In the genomic region with DNA sequence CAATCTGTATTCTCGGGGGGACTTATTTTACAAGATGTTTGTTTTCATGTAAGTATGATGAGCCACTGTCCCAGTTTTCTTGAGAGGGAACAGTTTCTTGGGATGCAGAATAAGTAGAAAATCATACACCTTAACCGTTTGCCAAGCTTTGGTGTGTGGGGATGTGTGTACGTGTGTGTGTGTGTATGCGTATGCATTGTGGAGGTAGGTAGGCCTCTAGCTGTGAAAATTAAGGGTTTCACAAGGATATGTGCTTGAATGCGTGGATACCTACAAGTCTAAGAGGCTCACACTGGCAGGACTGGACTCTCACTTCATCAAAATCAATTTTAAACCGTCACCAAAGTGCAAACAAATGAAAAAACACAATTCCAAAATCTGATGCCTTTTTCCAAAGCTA, we compare ENCODE assay signal across 29 cellular contexts.
"Had no signal": no experiment of that assay in that cellular context is flagged by ENCODE, and none has a peak within 500 bp of the region (broad histone marks: within the 10 kb centered on the region; RNA-seq: fewer than 3 reads in every experiment).

No MANE protein-coding gene starts in this region.

- H3K27ac ChIP-seq: brain microvascular endothelial cell, coronary artery, dorsolateral prefrontal cortex, foreskin keratinocyte, gastrocnemius medialis, heart left ventricle, VCaP had no signal

- ATAC-seq: activated T-cell treated with anti-CD3 and anti-CD28 coated beads, Interleukin-2, amount 50 U/mL, for 4 hours; activated T-helper 17 cell treated with anti-CD3 and anti-CD28 coated beads, Interleukin-2, amount 50 U/mL, for 72 hours; esophagus mucosa; foreskin keratinocyte; gastrocnemius medialis; heart left ventricle; WTC11 had no signal

- H3K36me3 ChIP-seq: brain microvascular endothelial cell, gastrocnemius medialis, heart left ventricle had no signal

- FAIRE-seq: astrocyte, bronchial epithelial cell, TTC549 had no signal

- H3K27me3 ChIP-seq: brain microvascular endothelial cell, foreskin keratinocyte, gastrocnemius medialis, heart left ventricle had no signal

- H3K4me3 ChIP-seq: coronary artery, dorsolateral prefrontal cortex, gastrocnemius medialis, heart left ventricle had no signal

- DNase-seq: activated CD4-positive, alpha-beta memory T cell treated with anti-CD3 and anti-CD28 coated beads, Interleukin-2, amount 10 ng/mL, durations not matched to agents 7 days and 5 days; activated CD4-positive, alpha-beta T cell treated with anti-CD3 and anti-CD28 coated beads for 1 hour; activated CD4-positive, alpha-beta T cell treated with anti-CD3 and anti-CD28 coated beads for 4 hours; activated CD4-positive, alpha-beta T cell treated with anti-CD3 and anti-CD28 coated beads, Interleukin-2, amount 10 ng/mL, durations not matched to agents 7 days and 5 days; activated CD4-positive, alpha-beta T cell treated with anti-CD3 and anti-CD28 coated beads, Interleukin-2, amount 50 U/mL, for 4 hours; activated effector memory CD4-positive, alpha-beta T cell treated with Interleukin-2 at 50 U/mL for 16 hours; activated gamma-delta T cell treated with Interleukin-2 at 50 U/mL for 16 hours; activated naive CD4-positive, alpha-beta T cell treated with anti-CD3 and anti-CD28 coated beads, Interleukin-2, amount 50 U/mL, for 16 hours; activated naive CD4-positive, alpha-beta T cell treated with Interleukin-2 at 50 U/mL for 16 hours; activated T-cell treated with anti-CD3 and anti-CD28 coated beads, Interleukin-2, amount 50 U/mL, for 4 hours; amniotic stem cell; anterior cingulate cortex; brain microvascular endothelial cell; dorsolateral prefrontal cortex; effector memory CD4-positive, alpha-beta T cell; endodermal cell; foreskin keratinocyte; gastrocnemius medialis; glutamatergic neuron; heart left ventricle; T-helper 2 cell had no signal

- H3K9me3 ChIP-seq: gastrocnemius medialis, heart left ventricle had no signal
